ENCODE assay signal across 8 cellular contexts in genomic region chr14:77459072-77459723, GRCh38. TPM values are rescaled to one million over a fixed set of nuclear protein-coding genes. Genes with fewer than 3 reads are reported as not detected.
A peak's percentile ranks its signal among the peaks of the same experiment; 100 is the strongest.
DNase-seq lines count a peak whose midpoint lies in the region; ATAC-seq and TF ChIP-seq lines count a peak whose summit lies in the region.

No MANE protein-coding gene starts in this region.

- no peak for TF ChIP-seq POLR2A in thyroid gland (IDR thresholded peaks at IDR 0.05)

- no peak for ATAC-seq in CD4-positive, CD25-positive, alpha-beta regulatory T cell (ENCODE audit: low read depth in 2 of 2)
- no peak for ATAC-seq in GM19463 (IDR thresholded peaks at IDR 0.05; ENCODE audit: unreplicated experiment)

- H3K4me3 Mint-ChIP-seq in CD4-positive, CD25-positive, alpha-beta regulatory T cell: peak overlapping the region; percentile 97 to 100 (median 100)

- peaks cover 41% of the 10 kb centered on the region for H3K36me3 ChIP-seq in CD4-positive, CD25-positive, alpha-beta regulatory T cell (ENCODE audit: control insufficient read depth, insufficient read depth, low read length)
- peaks cover 43 to 47% of the 10 kb centered on the region in 2 donors for H3K36me3 ChIP-seq in thyroid gland

- intact Hi-C loops in thyroid gland (cut with DNase I): loop anchor here (5.0 kb wide), 1 partner anchor 93 kb away; no protein-coding TSS in a partner anchor

- peak overlapping the region; percentile 10 to 100 (median 93) for H3K27ac Mint-ChIP-seq in CD4-positive, CD25-positive, alpha-beta regulatory T cell

- peaks cover 26% of the 10 kb centered on the region for H3K36me3 Mint-ChIP-seq in CD4-positive, CD25-positive, alpha-beta regulatory T cell

- peak overlapping the region; percentile 97 for H3K4me3 ChIP-seq in CD4-positive, CD25-positive, alpha-beta regulatory T cell (ENCODE audit: low read depth, low read length)
- peak overlapping the region; percentile 94 for H3K4me3 ChIP-seq in fibroblast of villous mesenchyme (ENCODE audit: low read depth, low read length)
- H3K4me3 ChIP-seq in thyroid gland (replicated peaks in 1 of 3): peak overlapping the region in 2 of 3 donors; percentile 91 to 98

- WGBS in thyroid gland, 2 donors: 34 to 37% methylated on average over 13 of the region's 13 CpGs

- H3K27me3 ChIP-seq in CD4-positive, CD25-positive, alpha-beta regulatory T cell (ENCODE audit: control insufficient read depth, insufficient read depth, low read length): no peaks in the 10 kb centered on the region
- no peaks in the 10 kb centered on the region for H3K27me3 ChIP-seq in thyroid gland

- no peaks in the 10 kb centered on the region for H3K9me3 ChIP-seq in CD4-positive, CD25-positive, alpha-beta regulatory T cell (ENCODE audit: control insufficient read depth in 2 of 2, low read length in 2 of 2)
- no peaks in the 10 kb centered on the region for H3K9me3 ChIP-seq in thyroid gland

- H3K9me3 Mint-ChIP-seq in CD4-positive, CD25-positive, alpha-beta regulatory T cell: no peaks in the 10 kb centered on the region

- TF ChIP-seq CTCF in fibroblast of villous mesenchyme (IDR thresholded peaks at IDR 0.05; ENCODE audit: insufficient read depth, low read depth, low read length) (peak; percentile 79), thyroid gland (IDR thresholded peaks at IDR 0.05) (peak in 4 of 6 experiments; percentile 32 to 40 (median 36))

- H3K27me3 Mint-ChIP-seq in CD4-positive, CD25-positive, alpha-beta regulatory T cell: no peaks in the 10 kb centered on the region

- H3K4me1 Mint-ChIP-seq in CD4-positive, CD25-positive, alpha-beta regulatory T cell: peaks cover 10 to 51% (median 37%) of the 10 kb centered on the region in 4 donors

- H3K4me1 ChIP-seq in CD4-positive, CD25-positive, alpha-beta regulatory T cell (ENCODE audit: control insufficient read depth, insufficient read depth, low read length, poor library complexity, severe bottlenecking): peaks cover 29% of the 10 kb centered on the region
- H3K4me1 ChIP-seq in thyroid gland: peaks cover 19 to 22% of the 10 kb centered on the region in 2 donors

- H3K27ac ChIP-seq in CD4-positive, CD25-positive, alpha-beta regulatory T cell (ENCODE audit: insufficient read depth, low read length, poor library complexity, severe bottlenecking): peak overlapping the region; percentile 5
- peak overlapping the region in 1 of 3 donors; percentile 100 for H3K27ac ChIP-seq in thyroid gland

- DNase-seq in CD4-positive, CD25-positive, alpha-beta regulatory T cell: peak; percentile 28 to 80 (median 28)
- DNase-seq in HS-27A (ENCODE audit: low read depth) (peak; percentile 30), OCI-M1 (lab: John Stamatoyannopoulos, UW) (peak; percentile 84), fibroblast of villous mesenchyme (ENCODE audit: low read depth) (peak; percentile 81), occipital lobe (lab: John Stamatoyannopoulos, UW) (peak; percentile 26), thyroid gland (peak; percentile 46 to 56)
- DNase-seq in activated T-helper 1 cell treated with anti-CD3 and anti-CD28 coated beads, Interleukin-2, amount 50 U/mL, for 16 hours (ENCODE audit: low read depth in 1 of 2, low spot score in 1 of 2): peak; percentile 11 to 32

RNA-seq across cellular contexts. Expression of gene AHSA1, which starts 1.3 kb away (rescaled TPM):
- 66.9 TPM for total RNA-seq in CD4-positive, CD25-positive, alpha-beta regulatory T cell
- polyA plus RNA-seq in CD4-positive, CD25-positive, alpha-beta regulatory T cell: 100 to 1,000 TPM; 105 to 134 (median 122) TPM
- total RNA-seq in fibroblast of villous mesenchyme: 57.0 and 88.9 TPM in 2 replicates
- total RNA-seq in occipital lobe: 79.1 TPM
- 100 to 1,000 TPM in 2 of 4 donors, 10 to 100 TPM in 2; 49.4 to 111 (median 93.2) TPM for total RNA-seq in thyroid gland

RNA-seq across cellular contexts. Expression of gene VIPAS39, which starts 1.8 kb away (rescaled TPM):
- total RNA-seq in CD4-positive, CD25-positive, alpha-beta regulatory T cell: 16.6 TPM
- polyA plus RNA-seq in CD4-positive, CD25-positive, alpha-beta regulatory T cell: 10 to 100 TPM; 12.4 to 14.6 (median 13.4) TPM
- total RNA-seq in fibroblast of villous mesenchyme (20.3 and 29.8 TPM in 2 replicates), occipital lobe (30.6 TPM), thyroid gland (10 to 100 TPM; 17.1 to 24.9 (median 19.7) TPM)

RNA-seq across cellular contexts. Expression of gene NOXRED1, which starts 35.9 kb away (rescaled TPM):
- 0.39 TPM for total RNA-seq in CD4-positive, CD25-positive, alpha-beta regulatory T cell
- polyA plus RNA-seq in CD4-positive, CD25-positive, alpha-beta regulatory T cell: under 1 TPM in 2 of 4 donors, not detected in 2; 0.37 to 0.51 TPM
- under 0.01 TPM in 2 replicates for total RNA-seq in fibroblast of villous mesenchyme
- 0.16 TPM for total RNA-seq in occipital lobe
- under 1 TPM in 2 of 4 donors, not detected in 2; 0.22 to 0.67 TPM for total RNA-seq in thyroid gland

RNA-seq across cellular contexts. Expression of gene ISM2, which starts 39.4 kb away (rescaled TPM):
- not detected for total RNA-seq in CD4-positive, CD25-positive, alpha-beta regulatory T cell
- not detected for polyA plus RNA-seq in CD4-positive, CD25-positive, alpha-beta regulatory T cell
- under 0.01 TPM in 1 of 2 replicates, not detected in the other for total RNA-seq in fibroblast of villous mesenchyme
- total RNA-seq in occipital lobe: 0.78 TPM
- total RNA-seq in thyroid gland: not detected

Comparison
In these comparisons a context has a peak if more than half of its experiments do, and no peak if none do; other contexts are left out.
1. DNase-seq: peak in every context shown above with its lines; median percentile 84 in OCI-M1; 81 in fibroblast of villous mesenchyme; 51 in thyroid gland; 30 in HS-27A; 28 in CD4-positive, CD25-positive, alpha-beta regulatory T cell; 26 in occipital lobe; 22 in activated T-helper 1 cell treated with anti-CD3 and anti-CD28 coated beads, Interleukin-2, amount 50 U/mL, for 16 hours.